Comparison of ENCODE assay signal across 8 cellular contexts in genomic region chr10:77350711-77351119, GRCh38.
DNase-seq lines count a peak whose midpoint lies in the region; FAIRE-seq and TF ChIP-seq lines count a peak whose summit lies in the region.

No MANE protein-coding gene starts in this region.

- intact Hi-C loops in activated CD4-positive, alpha-beta T cell treated with anti-CD3 and anti-CD28 coated beads, Interleukin-2, amount 10 ng/mL, durations not matched to agents 24 days and 14 days (cut with micrococcal nuclease) = no loop called here
- intact Hi-C loops in spleen (cut with DNase I; ENCODE audit: low total_unique reads) = no loop called here

- H3K36me3 Mint-ChIP-seq in activated CD4-positive, alpha-beta T cell treated with anti-CD3 and anti-CD28 coated beads, Interleukin-2, amount 10 ng/mL, durations not matched to agents 24 days and 14 days (ENCODE audit: low read depth) = no peaks in the 10 kb centered on the region

- H3K4me3 Mint-ChIP-seq in activated CD4-positive, alpha-beta T cell treated with anti-CD3 and anti-CD28 coated beads, Interleukin-2, amount 10 ng/mL, durations not matched to agents 24 days and 14 days = no peak overlapping the region

- no peaks in the 10 kb centered on the region for H3K27me3 ChIP-seq in spleen (replicated peaks in 1 of 7)

- no peak for TF ChIP-seq POLR2A in spleen (IDR thresholded peaks at IDR 0.05)

- peak; percentile 34 for DNase-seq in activated CD4-positive, alpha-beta T cell treated with anti-CD3 and anti-CD28 coated beads for 48 hours
- DNase-seq in activated CD4-positive, alpha-beta T cell treated with anti-CD3 and anti-CD28 coated beads, Interleukin-2, amount 10 ng/mL, durations not matched to agents 24 days and 14 days = no peak
- DNase-seq in RCC 7860 (ENCODE audit: low spot score) (peak; percentile 98), fibroblast of the aortic adventitia (ENCODE audit: low read depth) (peak; percentile 99), spleen (no peak), NCI-H2081 (lab: John Stamatoyannopoulos, UW) (no peak), NCI-H82 treated with DMSO at 0.1 percent for 48 hours (lab: John Stamatoyannopoulos, UW; ENCODE audit: unreplicated experiment) (no peak)
- peak; percentile 66 for DNase-seq in stimulated activated CD8-positive, alpha-beta memory T cell treated with anti-CD3 and anti-CD28 coated beads, Interleukin-4, amount 100 ng/mL, for 48 hours

- H3K27ac Mint-ChIP-seq in activated CD4-positive, alpha-beta T cell treated with anti-CD3 and anti-CD28 coated beads, Interleukin-2, amount 10 ng/mL, durations not matched to agents 24 days and 14 days = no peak overlapping the region

- no peaks in the 10 kb centered on the region for H3K9me3 Mint-ChIP-seq in activated CD4-positive, alpha-beta T cell treated with anti-CD3 and anti-CD28 coated beads, Interleukin-2, amount 10 ng/mL, durations not matched to agents 24 days and 14 days

- TF ChIP-seq CTCF in fibroblast of the aortic adventitia (IDR thresholded peaks at IDR 0.05; ENCODE audit: insufficient read depth, low read length) = peak; percentile 48
- no peak for TF ChIP-seq CTCF in spleen (IDR thresholded peaks at IDR 0.05 in 8 of 11, conservative IDR thresholded peaks at IDR 0.05 in 3 of 11)

- no peaks in the 10 kb centered on the region for H3K4me1 ChIP-seq in spleen

- H3K4me3 ChIP-seq in fibroblast of the aortic adventitia (ENCODE audit: low read depth, low read length) (no peak overlapping the region), spleen (no peak overlapping the region)

- no peak overlapping the region for H3K27ac ChIP-seq in spleen

- WGBS in spleen, 5 donors = 63 to 92% (median 82%) methylated on average over 1 of the region's 1 CpG

- H3K9me3 ChIP-seq in spleen = no peaks in the 10 kb centered on the region

- no peaks in the 10 kb centered on the region for H3K4me1 Mint-ChIP-seq in activated CD4-positive, alpha-beta T cell treated with anti-CD3 and anti-CD28 coated beads, Interleukin-2, amount 10 ng/mL, durations not matched to agents 24 days and 14 days

- no peaks in the 10 kb centered on the region for H3K27me3 Mint-ChIP-seq in activated CD4-positive, alpha-beta T cell treated with anti-CD3 and anti-CD28 coated beads, Interleukin-2, amount 10 ng/mL, durations not matched to agents 24 days and 14 days

- FAIRE-seq in RCC 7860 (lab: Jason Lieb, UNC) = peak; percentile 99

- no peaks in the 10 kb centered on the region for H3K36me3 ChIP-seq in spleen

Comparison
In these comparisons a context has a peak if more than half of its experiments do, and no peak if none do; other contexts are left out.
1. DNase-seq: peak in activated CD4-positive, alpha-beta T cell treated with anti-CD3 and anti-CD28 coated beads for 48 hours (single experiment), RCC 7860 (single experiment), fibroblast of the aortic adventitia (single experiment) and stimulated activated CD8-positive, alpha-beta memory T cell treated with anti-CD3 and anti-CD28 coated beads, Interleukin-4, amount 100 ng/mL, for 48 hours (single experiment); none in activated CD4-positive, alpha-beta T cell treated with anti-CD3 and anti-CD28 coated beads, Interleukin-2, amount 10 ng/mL, durations not matched to agents 24 days and 14 days (single experiment), spleen (single experiment), NCI-H2081 (0 of 2) and NCI-H82 treated with DMSO at 0.1 percent for 48 hours (single experiment).